13 cellular contexts compared by ENCODE assay signal in genomic region chr1:54850737-54851136, GRCh38. TPM values are rescaled to one million over a fixed set of nuclear protein-coding genes. Genes with fewer than 3 reads are reported as not detected.
DNase-seq lines count a peak whose midpoint lies in the region; ATAC-seq and TF ChIP-seq lines count a peak whose summit lies in the region.
"Had no signal": no experiment of that assay in that cellular context is flagged by ENCODE, and none has a peak within 500 bp of the region (broad histone marks: within the 10 kb centered on the region; RNA-seq: fewer than 3 reads in every experiment).

No MANE protein-coding gene starts in this region.

- H3K4me3 ChIP-seq in AG10803 (ENCODE audit: low read length) (no peak overlapping the region), dorsolateral prefrontal cortex (no peak overlapping the region), lower lobe of right lung (no peak overlapping the region)
- no peak overlapping the region for H3K4me3 ChIP-seq in naive thymus-derived CD4-positive, alpha-beta T cell (ENCODE audit: low read length)
- H3K4me3 ChIP-seq: SJCRH30 had no signal

- no peak overlapping the region for H3K27ac Mint-ChIP-seq in naive thymus-derived CD4-positive, alpha-beta T cell

- H3K27me3 Mint-ChIP-seq in naive thymus-derived CD4-positive, alpha-beta T cell = no peaks in the 10 kb centered on the region

- peaks cover 0 to 61% (median 10%) of the 10 kb centered on the region in 5 donors for H3K36me3 Mint-ChIP-seq in naive thymus-derived CD4-positive, alpha-beta T cell

- POLR2A ChIA-PET in naive thymus-derived CD4-positive, alpha-beta T cell (lab: Charles Lee) = no interaction called here

- peak; percentile 38 for ATAC-seq in naive thymus-derived CD4-positive, alpha-beta T cell
- ATAC-seq in HG02973 (IDR thresholded peaks at IDR 0.05; ENCODE audit: unreplicated experiment) (no peak), lower lobe of right lung (no peak)

- DNase-seq in AG10803 (ENCODE audit: low read depth) (peak; percentile 98), MV-4-11 (lab: John Stamatoyannopoulos, UW) (peak; percentile 98), dorsolateral prefrontal cortex (peak in 1 of 10 donors; percentile 12), NCI-H446 (lab: John Stamatoyannopoulos, UW) (no peak), lower lobe of right lung (no peak), hippocampal formation (lab: John Stamatoyannopoulos, UW) (no peak)
- DNase-seq in naive thymus-derived CD4-positive, alpha-beta T cell = no peak
- DNase-seq: activated CD4-positive, CD25-positive, alpha-beta regulatory T cell treated with anti-CD3 and anti-CD28 coated beads, Interleukin-2, amount 50 U/mL, for 72 hours; cerebellar nuclear complex; NCI-H2171 treated with DMSO at 0.1 percent for 48 hours; SJCRH30; stimulated activated CD4-positive, alpha-beta T cell treated with anti-CD3 and anti-CD28 coated beads, Interleukin-12 subunit alpha, Interleukin-12 subunit beta, amount 100 ng/mL, for 4 hours had no signal

- intact Hi-C loops in dorsolateral prefrontal cortex (cut with DNase I) = no loop called here
- intact Hi-C loops in naive thymus-derived CD4-positive, alpha-beta T cell (cut with micrococcal nuclease) = no loop called here
- intact Hi-C loops in lower lobe of right lung (cut with DNase I) = no loop called here

- H3K27me3 ChIP-seq in dorsolateral prefrontal cortex (no peaks in the 10 kb centered on the region), lower lobe of right lung (ENCODE audit: low read depth) (no peaks in the 10 kb centered on the region)
- H3K27me3 ChIP-seq in naive thymus-derived CD4-positive, alpha-beta T cell (ENCODE audit: control insufficient read depth in 2 of 2, insufficient read depth in 2 of 2, low read length in 2 of 2) = no peaks in the 10 kb centered on the region
- H3K27me3 ChIP-seq: SJCRH30 had no signal

- TF ChIP-seq CTCF in AG10803 (conservative IDR thresholded peaks at IDR 0.05; ENCODE audit: low read length) (no peak), dorsolateral prefrontal cortex (IDR thresholded peaks at IDR 0.05 in 54 of 56, conservative IDR thresholded peaks at IDR 0.05 in 2 of 56; ENCODE audit: low read depth in 1 of 56, partially characterized antibody in 56 of 56) (no peak), lower lobe of right lung (IDR thresholded peaks at IDR 0.05) (no peak)

- peaks cover 0 to 3% (median 0%) of the 10 kb centered on the region in 11 donors for H3K9me3 Mint-ChIP-seq in naive thymus-derived CD4-positive, alpha-beta T cell

- H3K4me3 Mint-ChIP-seq in naive thymus-derived CD4-positive, alpha-beta T cell = no peak overlapping the region

- CTCF ChIA-PET in naive thymus-derived CD4-positive, alpha-beta T cell (lab: Charles Lee) = no interaction called here

- H3K9me3 ChIP-seq in naive thymus-derived CD4-positive, alpha-beta T cell (ENCODE audit: control insufficient read depth in 2 of 3, low read length in 3 of 3) = no peaks in the 10 kb centered on the region
- H3K9me3 ChIP-seq in lower lobe of right lung = no peaks in the 10 kb centered on the region
- H3K9me3 ChIP-seq: SJCRH30 had no signal

- peaks cover 0 to 37% (median 0%) of the 10 kb centered on the region in 3 experiments for H3K36me3 ChIP-seq in naive thymus-derived CD4-positive, alpha-beta T cell (ENCODE audit: control insufficient read depth in 2 of 3, insufficient read depth in 3 of 3, low read length in 3 of 3)
- peaks cover 57% of the 10 kb centered on the region for H3K36me3 ChIP-seq in lower lobe of right lung
- H3K36me3 ChIP-seq: SJCRH30 had no signal

- H3K27ac ChIP-seq in dorsolateral prefrontal cortex = peak overlapping the region in 33 of 59 donors; percentile 8 to 67 (median 35)
- no peak overlapping the region for H3K27ac ChIP-seq in naive thymus-derived CD4-positive, alpha-beta T cell (ENCODE audit: low read depth, low read length)
- H3K27ac ChIP-seq in lower lobe of right lung = no peak overlapping the region
- H3K27ac ChIP-seq: SJCRH30 had no signal

- no peaks in the 10 kb centered on the region for H3K4me1 ChIP-seq in naive thymus-derived CD4-positive, alpha-beta T cell (ENCODE audit: control insufficient read depth in 2 of 2, insufficient read depth in 2 of 2, low read length in 2 of 2)
- H3K4me1 ChIP-seq in lower lobe of right lung = no peaks in the 10 kb centered on the region
- H3K4me1 ChIP-seq: SJCRH30 had no signal

- H3K4me1 Mint-ChIP-seq in naive thymus-derived CD4-positive, alpha-beta T cell = no peaks in the 10 kb centered on the region

RNA-seq across cellular contexts. Expression of gene DHCR24, which starts 36.3 kb away (rescaled TPM):
- total RNA-seq in dorsolateral prefrontal cortex = 100 to 1,000 TPM in 117 of 120 experiments, 10 to 100 TPM in 3; 81.5 to 336 (median 168) TPM
- 100 to 1,000 TPM in 1 of 5 experiments, 1 to 10 TPM in 4; 2.7 to 103 (median 8.3) TPM for total RNA-seq in naive thymus-derived CD4-positive, alpha-beta T cell
- polyA plus RNA-seq in naive thymus-derived CD4-positive, alpha-beta T cell = 1 to 10 TPM; 8.3 to 9.2 TPM
- total RNA-seq in lower lobe of right lung = 674 TPM

RNA-seq across cellular contexts. Expression of gene TTC22, which starts 49.6 kb away (rescaled TPM):
- total RNA-seq in dorsolateral prefrontal cortex (1 to 10 TPM in 32 of 120 experiments, under 1 TPM in 86, not detected in 2; 0.18 to 4.3 (median 0.75) TPM), lower lobe of right lung (8.4 TPM)
- 10 to 100 TPM in 2 of 5 experiments, 1 to 10 TPM in 3; 7.0 to 16.6 (median 9.8) TPM for total RNA-seq in naive thymus-derived CD4-positive, alpha-beta T cell
- polyA plus RNA-seq in naive thymus-derived CD4-positive, alpha-beta T cell = 1 to 10 TPM; 2.0 to 3.3 TPM
- total RNA-seq: SJCRH30 had no signal

Comparison
In these comparisons a context has a peak if more than half of its experiments do, and no peak if none do; other contexts are left out.
1. DNase-seq: peak in AG10803 (single experiment) and MV-4-11 (single experiment); none in naive thymus-derived CD4-positive, alpha-beta T cell (0 of 9), NCI-H446 (0 of 2), lower lobe of right lung (single experiment) and hippocampal formation (0 of 2).
2. H3K27ac ChIP-seq: peak in dorsolateral prefrontal cortex (33 of 59); none in naive thymus-derived CD4-positive, alpha-beta T cell (single experiment) and lower lobe of right lung (single experiment).